ENCODE assay signal across 40 cellular contexts in the genomic region with DNA sequence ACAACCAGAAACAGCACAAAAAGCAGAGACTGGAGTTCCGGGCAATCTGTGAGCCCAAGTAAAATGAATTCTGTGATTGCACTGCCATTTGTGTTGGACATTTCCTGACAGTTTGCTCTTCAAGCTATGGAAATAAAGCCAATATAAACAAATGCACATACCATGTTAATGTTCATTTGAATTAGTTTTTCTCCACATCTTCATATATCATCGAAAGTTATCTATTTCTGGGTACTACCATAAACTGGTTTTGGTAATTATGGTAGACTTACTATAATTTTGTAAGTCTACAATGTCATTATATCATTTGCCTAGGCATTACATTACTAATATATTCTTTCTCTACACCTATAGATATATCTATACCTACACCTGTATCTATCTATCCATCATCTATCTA. TPM values are rescaled to one million over a fixed set of nuclear protein-coding genes. Genes with fewer than 3 reads are reported as not detected.
"Had no signal": no experiment of that assay in that cellular context is flagged by ENCODE, and none has a peak within 500 bp of the region (broad histone marks: within the 10 kb centered on the region; RNA-seq: fewer than 3 reads in every experiment).

OR5M11 (minus strand) TSS at position 101 of the 400 bp plus-strand sequence; CDS start at position 101, 0 bp downstream.

- H3K36me3 ChIP-seq: adrenal gland, ascending aorta, brain microvascular endothelial cell, breast epithelium, cardiac muscle cell had no signal

- FAIRE-seq: astrocyte had no signal

- DNase-seq: activated effector memory CD4-positive, alpha-beta T cell treated with anti-CD3 and anti-CD28 coated beads, Interleukin-2, amount 50 U/mL, for 16 hours; activated effector memory CD4-positive, alpha-beta T cell treated with Interleukin-2 at 50 U/mL for 16 hours; activated gamma-delta T cell; activated gamma-delta T cell treated with Interleukin-2 at 50 U/mL for 16 hours; activated naive CD4-positive, alpha-beta T cell; activated naive CD4-positive, alpha-beta T cell treated with anti-CD3 and anti-CD28 coated beads for 36 hours; activated naive CD4-positive, alpha-beta T cell treated with anti-CD3 and anti-CD28 coated beads, Interleukin-2, amount 10 ng/mL, durations not matched to agents 7 days and 5 days; activated naive CD4-positive, alpha-beta T cell treated with anti-CD3 and anti-CD28 coated beads, Interleukin-2, amount 50 U/mL, for 16 hours; activated naive CD4-positive, alpha-beta T cell treated with Interleukin-2 at 50 U/mL for 16 hours; activated naive CD8-positive, alpha-beta T cell treated with anti-CD3 and anti-CD28 coated beads for 36 hours; activated naive CD8-positive, alpha-beta T cell treated with anti-CD3 and anti-CD28 coated beads, Interleukin-2, amount 10 ng/mL, durations not matched to agents 7 days and 5 days; activated naive CD8-positive, alpha-beta T cell treated with anti-CD3 and anti-CD28 coated beads, Interleukin-2, amount 50 U/mL, for 24 hours; activated T-cell treated with anti-CD3 and anti-CD28 coated beads, Interleukin-2, amount 50 U/mL, for 1 hour; activated T-cell treated with anti-CD3 and anti-CD28 coated beads, Interleukin-2, amount 50 U/mL, for 24 hours; activated T-cell treated with anti-CD3 and anti-CD28 coated beads, Interleukin-2, amount 50 U/mL, for 4 hours; activated T-cell treated with anti-CD3 and anti-CD28 coated beads, Interleukin-2, amount 50 U/mL, for 48 hours; activated T-cell treated with anti-CD3 and anti-CD28 coated beads, Interleukin-2, amount 50 U/mL, for 72 hours; adrenal gland; amniotic stem cell; amygdala; anterior cingulate cortex; aorta; body of pancreas; brain microvascular endothelial cell; caudate nucleus; central memory CD4-positive, alpha-beta T cell; cerebellar nuclear complex had no signal

- H3K27me3 ChIP-seq: adrenal gland, ascending aorta, body of pancreas, brain microvascular endothelial cell, breast epithelium, cardiac muscle cell had no signal

- ATAC-seq: activated naive CD4-positive, alpha-beta T cell treated with anti-CD3 and anti-CD28 coated beads, Interleukin-2, amount 50 U/mL, for 72 hours; activated naive CD8-positive, alpha-beta T cell treated with anti-CD3 and anti-CD28 coated beads, Interleukin-2, amount 50 U/mL, for 24 hours; activated T-cell treated with anti-CD3 and anti-CD28 coated beads, Interleukin-2, amount 50 U/mL, for 4 hours; activated T-cell treated with anti-CD3 and anti-CD28 coated beads, Interleukin-2, amount 50 U/mL, for 72 hours; activated T-helper 17 cell treated with anti-CD3 and anti-CD28 coated beads, Interleukin-2, amount 50 U/mL, for 72 hours; body of pancreas had no signal

- H3K27ac ChIP-seq: adrenal gland, ascending aorta, body of pancreas, brain microvascular endothelial cell, breast epithelium, cardiac muscle cell had no signal

- H3K4me3 ChIP-seq: adrenal gland, ascending aorta, body of pancreas, breast epithelium, cardiac muscle cell had no signal

- H3K4me1 ChIP-seq: adrenal gland, ascending aorta, body of pancreas, breast epithelium had no signal

- H3K9me3 ChIP-seq: adrenal gland, ascending aorta, body of pancreas, breast epithelium had no signal

RNA-seq across cellular contexts. Expression of gene OR5M11, which starts in this region (rescaled TPM):
- total RNA-seq: activated naive CD4-positive, alpha-beta T cell treated with anti-CD3 and anti-CD28 coated beads for 36 hours; activated naive CD4-positive, alpha-beta T cell treated with anti-CD3 and anti-CD28 coated beads, Interleukin-2, amount 50 U/mL, for 72 hours; activated naive CD8-positive, alpha-beta T cell treated with anti-CD3 and anti-CD28 coated beads for 36 hours; activated naive CD8-positive, alpha-beta T cell treated with anti-CD3 and anti-CD28 coated beads, Interleukin-2, amount 10 ng/mL, durations not matched to agents 7 days and 5 days; activated T-cell treated with anti-CD3 and anti-CD28 coated beads, Interleukin-2, amount 50 U/mL, for 4 hours; activated T-cell treated with anti-CD3 and anti-CD28 coated beads, Interleukin-2, amount 50 U/mL, for 72 hours; activated T-helper 1 cell treated with anti-CD3 and anti-CD28 coated beads, Interleukin-12 subunit alpha, Interleukin-12 subunit beta, Interleukin-2, Interleukin-4 antibody, amounts not matched to agents 30 ng/mL and 10 ng/mL and 1 ng/mL, durations not matched to agents 14 hours and 24 hours and 36 hours; activated T-helper 17 cell treated with anti-CD3 and anti-CD28 coated beads, Interleukin-2, amount 50 U/mL, for 72 hours; activated T-helper 2 cell treated with anti-CD3 and anti-CD28 coated beads, Interferon-gamma antibody, Interleukin-2, Interleukin-4, amounts not matched to agents 10 μg/mL and 5 μg/mL and 100 μg/mL, durations not matched to agents 14 hours and 24 hours and 36 hours; adrenal gland; aorta; ascending aorta; astrocyte; body of pancreas; breast epithelium; bronchial epithelial cell; cardiac muscle cell; cardiac septum; cerebellum; chondrocyte had no signal
- polyA plus RNA-seq: adipose tissue, adrenal gland, aorta, cardiac muscle cell had no signal
